ENCODE assay signal across 16 cellular contexts in the genomic region with DNA sequence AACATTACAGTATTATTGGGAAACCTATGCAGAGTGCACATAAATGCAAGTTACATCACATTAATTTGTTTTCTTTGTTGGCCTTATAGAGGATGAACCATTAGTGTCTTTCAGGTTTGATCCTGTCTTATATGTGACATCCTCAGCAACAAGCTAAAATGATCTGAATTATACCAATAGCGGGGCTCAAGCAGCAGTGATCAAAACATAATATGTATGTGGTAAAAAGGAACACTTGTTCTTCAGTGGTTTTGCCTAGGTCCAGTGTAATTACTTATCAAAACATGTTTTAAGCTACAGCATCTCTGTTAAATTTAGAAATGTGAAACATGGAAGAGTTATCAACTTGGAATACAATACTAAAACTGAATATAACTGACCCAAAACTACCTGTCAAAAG. TPM values are rescaled to one million over a fixed set of nuclear protein-coding genes. Genes with fewer than 3 reads are reported as not detected.
DNase-seq lines count a peak whose midpoint lies in the region; ATAC-seq lines count a peak whose summit lies in the region.
"Had no signal": no experiment of that assay in that cellular context is flagged by ENCODE, and none has a peak within 500 bp of the region (broad histone marks: within the 10 kb centered on the region; RNA-seq: fewer than 3 reads in every experiment).

No MANE protein-coding gene starts in this region.

- H3K4ac ChIP-seq in mesenchymal stem cell (ENCODE audit: low read depth in 1 of 2, low read length in 2 of 2): no peak overlapping the region

- H3K23ac ChIP-seq in mesenchymal stem cell (ENCODE audit: low read length in 2 of 2): no peak overlapping the region

- H3K9me3 Mint-ChIP-seq in activated T-cell treated with anti-CD3 and anti-CD28 coated beads, Interleukin-2, amount 50 U/mL, for 24 hours: no peaks in the 10 kb centered on the region
- no peaks in the 10 kb centered on the region for H3K9me3 Mint-ChIP-seq in activated T-cell treated with anti-CD3 and anti-CD28 coated beads, Interleukin-2, amount 50 U/mL, for 4 hours
- no peaks in the 10 kb centered on the region for H3K9me3 Mint-ChIP-seq in CD4-positive, alpha-beta memory T cell
- H3K9me3 Mint-ChIP-seq in activated CD4-positive, alpha-beta memory T cell treated with anti-CD3 and anti-CD28 coated beads for 36 hours: no peaks in the 10 kb centered on the region
- no peaks in the 10 kb centered on the region for H3K9me3 Mint-ChIP-seq in naive B cell
- H3K9me3 Mint-ChIP-seq: HFFc6 had no signal

- H3K4me2 ChIP-seq in mesenchymal stem cell (ENCODE audit: low read length, poor library complexity, severe bottlenecking): no peak overlapping the region

- no peak overlapping the region for H2BK5ac ChIP-seq in mesenchymal stem cell (ENCODE audit: low read depth, low read length, poor library complexity, severe bottlenecking)

- H3K36me3 Mint-ChIP-seq in activated T-cell treated with anti-CD3 and anti-CD28 coated beads, Interleukin-2, amount 50 U/mL, for 24 hours (ENCODE audit: low read depth): peaks cover 76% of the 10 kb centered on the region
- H3K36me3 Mint-ChIP-seq in activated T-cell treated with anti-CD3 and anti-CD28 coated beads, Interleukin-2, amount 50 U/mL, for 4 hours (ENCODE audit: insufficient read depth): peaks cover 12% of the 10 kb centered on the region
- H3K36me3 Mint-ChIP-seq in CD4-positive, alpha-beta memory T cell: peaks cover 3 to 45% of the 10 kb centered on the region in 2 donors
- peaks cover 27% of the 10 kb centered on the region for H3K36me3 Mint-ChIP-seq in activated CD4-positive, alpha-beta memory T cell treated with anti-CD3 and anti-CD28 coated beads for 36 hours
- no peaks in the 10 kb centered on the region for H3K36me3 Mint-ChIP-seq in naive B cell

- no peak overlapping the region for H3K14ac ChIP-seq in mesenchymal stem cell (ENCODE audit: low read length in 2 of 2)

- no peak overlapping the region for H3K9ac ChIP-seq in mesenchymal stem cell (ENCODE audit: low read length)

- POLR2A ChIA-PET in CD4-positive, alpha-beta memory T cell (lab: Charles Lee; ENCODE audit: partially characterized antibody): interaction anchor here (1.0 to 1.5 kb wide), 4 partner anchors 9 to 38 kb away, joined by 3 to 4 read pairs (median 3); a partner anchor contains a TSS
- POLR2A ChIA-PET in activated CD4-positive, alpha-beta memory T cell treated with anti-CD3 and anti-CD28 coated beads for 36 hours (lab: Charles Lee): interaction anchor here (0.6 to 2.6 kb wide), 3 partner anchors 9 to 756 kb away, joined by 3 to 12 read pairs (median 3); a partner anchor contains a TSS

- intact Hi-C loops in CD4-positive, alpha-beta memory T cell (cut with micrococcal nuclease): loop anchor here (10.0 kb wide), 2 partner anchors 384 to 1124 kb away; no protein-coding TSS in a partner anchor
- intact Hi-C loops in activated CD4-positive, alpha-beta memory T cell treated with anti-CD3 and anti-CD28 coated beads for 36 hours (cut with micrococcal nuclease): loop anchor here (10.0 kb wide), 1 partner anchor 384 kb away; no protein-coding TSS in a partner anchor

- CTCF ChIA-PET in CD4-positive, alpha-beta memory T cell (lab: Charles Lee; ENCODE audit: partially characterized antibody): no interaction called here
- CTCF ChIA-PET in activated CD4-positive, alpha-beta memory T cell treated with anti-CD3 and anti-CD28 coated beads for 36 hours (lab: Charles Lee): no interaction called here

- H3K27me3 ChIP-seq in CD4-positive, alpha-beta memory T cell (ENCODE audit: insufficient read depth, low read length): no peaks in the 10 kb centered on the region
- H3K27me3 ChIP-seq in mesenchymal stem cell (ENCODE audit: control insufficient read depth in 1 of 2, insufficient read depth in 1 of 2, low read length in 2 of 2): no peaks in the 10 kb centered on the region
- H3K27me3 ChIP-seq: MG63 had no signal

- H4K8ac ChIP-seq in mesenchymal stem cell (ENCODE audit: low read length): no peak overlapping the region

- H3K27ac ChIP-seq in CD4-positive, alpha-beta memory T cell (ENCODE audit: low read depth, low read length): no peak overlapping the region
- no peak overlapping the region for H3K27ac ChIP-seq in mesenchymal stem cell (ENCODE audit: low read length, poor library complexity, severe bottlenecking)

- no peak overlapping the region for H2AFZ ChIP-seq in mesenchymal stem cell (ENCODE audit: low read depth, low read length)

- no peaks in the 10 kb centered on the region for H3K79me1 ChIP-seq in mesenchymal stem cell (replicated peaks; ENCODE audit: low read length, poor library complexity, severe bottlenecking)

- peaks cover 11% of the 10 kb centered on the region for H3K36me3 ChIP-seq in CD4-positive, alpha-beta memory T cell (ENCODE audit: insufficient read depth, low read length)
- peaks cover 0 to 73% of the 10 kb centered on the region in 2 experiments for H3K36me3 ChIP-seq in mesenchymal stem cell (ENCODE audit: control insufficient read depth in 1 of 2, insufficient read depth in 2 of 2, low read depth in 1 of 2, low read length in 2 of 2)

- H3K18ac ChIP-seq in mesenchymal stem cell (ENCODE audit: low read depth in 1 of 2, low read length in 2 of 2): no peak overlapping the region

- no peak for DNase-seq in activated T-cell treated with anti-CD3 and anti-CD28 coated beads, Interleukin-2, amount 50 U/mL, for 24 hours
- no peak for DNase-seq in activated T-cell treated with anti-CD3 and anti-CD28 coated beads, Interleukin-2, amount 50 U/mL, for 4 hours
- DNase-seq in CD4-positive, alpha-beta memory T cell: no peak
- no peak for DNase-seq in activated CD4-positive, alpha-beta memory T cell treated with anti-CD3 and anti-CD28 coated beads for 36 hours
- DNase-seq in naive B cell (no peak), LoVo (ENCODE audit: low spot score) (no peak), mesenchymal stem cell (no peak)
- DNase-seq: C1 segment of cervical spinal cord, COR-L47, DMS153, HFFc6, KG1, MG63, NCI-H187 treated with DMSO at 0.1 percent for 48 hours, NCI-H446 had no signal

- no peak overlapping the region for H3K4me3 ChIP-seq in CD4-positive, alpha-beta memory T cell (ENCODE audit: low read length in 2 of 2)
- H3K4me3 ChIP-seq in mesenchymal stem cell (ENCODE audit: insufficient read depth in 1 of 2, low read depth in 1 of 2, low read length in 2 of 2): no peak overlapping the region
- H3K4me3 ChIP-seq: MG63 had no signal

- H3K9me3 ChIP-seq in CD4-positive, alpha-beta memory T cell (ENCODE audit: control insufficient read depth in 1 of 2, low read length in 2 of 2): no peaks in the 10 kb centered on the region
- no peaks in the 10 kb centered on the region for H3K9me3 ChIP-seq in mesenchymal stem cell (ENCODE audit: control insufficient read depth, low read length)
- H3K9me3 ChIP-seq: MG63 had no signal

- no peak overlapping the region for H2BK15ac ChIP-seq in mesenchymal stem cell (ENCODE audit: low read depth, poor library complexity, severe bottlenecking)

- H3K4me1 ChIP-seq in CD4-positive, alpha-beta memory T cell (ENCODE audit: insufficient read depth, low read length): no peaks in the 10 kb centered on the region
- no peaks in the 10 kb centered on the region for H3K4me1 ChIP-seq in mesenchymal stem cell (ENCODE audit: control insufficient read depth, insufficient read depth, low read depth, low read length)

- no peak overlapping the region for H3K4me3 Mint-ChIP-seq in activated T-cell treated with anti-CD3 and anti-CD28 coated beads, Interleukin-2, amount 50 U/mL, for 24 hours
- H3K4me3 Mint-ChIP-seq in activated T-cell treated with anti-CD3 and anti-CD28 coated beads, Interleukin-2, amount 50 U/mL, for 4 hours: no peak overlapping the region
- H3K4me3 Mint-ChIP-seq in CD4-positive, alpha-beta memory T cell: no peak overlapping the region
- no peak overlapping the region for H3K4me3 Mint-ChIP-seq in activated CD4-positive, alpha-beta memory T cell treated with anti-CD3 and anti-CD28 coated beads for 36 hours
- H3K4me3 Mint-ChIP-seq in naive B cell: no peak overlapping the region
- H3K4me3 Mint-ChIP-seq: HFFc6 had no signal

- no peak overlapping the region for H4K91ac ChIP-seq in mesenchymal stem cell (ENCODE audit: low read length)

- H2BK12ac ChIP-seq in mesenchymal stem cell (ENCODE audit: low read length in 2 of 2): no peak overlapping the region

- no peak overlapping the region for H2AK5ac ChIP-seq in mesenchymal stem cell (ENCODE audit: low read length, severe bottlenecking)

- peaks cover 9% of the 10 kb centered on the region for H3K27me3 Mint-ChIP-seq in activated T-cell treated with anti-CD3 and anti-CD28 coated beads, Interleukin-2, amount 50 U/mL, for 24 hours
- H3K27me3 Mint-ChIP-seq in activated T-cell treated with anti-CD3 and anti-CD28 coated beads, Interleukin-2, amount 50 U/mL, for 4 hours (ENCODE audit: low read depth): no peaks in the 10 kb centered on the region
- no peaks in the 10 kb centered on the region for H3K27me3 Mint-ChIP-seq in CD4-positive, alpha-beta memory T cell
- H3K27me3 Mint-ChIP-seq in activated CD4-positive, alpha-beta memory T cell treated with anti-CD3 and anti-CD28 coated beads for 36 hours: no peaks in the 10 kb centered on the region
- no peaks in the 10 kb centered on the region for H3K27me3 Mint-ChIP-seq in naive B cell

- H3K27ac Mint-ChIP-seq in activated T-cell treated with anti-CD3 and anti-CD28 coated beads, Interleukin-2, amount 50 U/mL, for 24 hours: peak overlapping the region; percentile 31
- H3K27ac Mint-ChIP-seq in CD4-positive, alpha-beta memory T cell: peak overlapping the region in 5 of 7 donors; percentile 7 to 78 (median 38)
- peak overlapping the region; percentile 47 for H3K27ac Mint-ChIP-seq in activated CD4-positive, alpha-beta memory T cell treated with anti-CD3 and anti-CD28 coated beads for 36 hours
- peak overlapping the region in 4 of 6 donors; percentile 8 to 96 (median 48) for H3K27ac Mint-ChIP-seq in naive B cell
- H3K27ac Mint-ChIP-seq: HFFc6 had no signal

- H2BK120ac ChIP-seq in mesenchymal stem cell (ENCODE audit: low read depth, low read length): no peak overlapping the region

- ATAC-seq in activated T-cell treated with anti-CD3 and anti-CD28 coated beads, Interleukin-2, amount 50 U/mL, for 4 hours: no peak
- ATAC-seq in naive B cell (ENCODE audit: low read depth in 2 of 2) (no peak), HG03432 (IDR thresholded peaks at IDR 0.05; ENCODE audit: unreplicated experiment) (no peak)

- WGBS in mesenchymal stem cell: no CpG with 5 or more reads among the region's 1 CpG

- H3K4me1 Mint-ChIP-seq in activated T-cell treated with anti-CD3 and anti-CD28 coated beads, Interleukin-2, amount 50 U/mL, for 24 hours (ENCODE audit: low read depth): peaks cover 7% of the 10 kb centered on the region
- peaks cover 6% of the 10 kb centered on the region for H3K4me1 Mint-ChIP-seq in activated T-cell treated with anti-CD3 and anti-CD28 coated beads, Interleukin-2, amount 50 U/mL, for 4 hours (ENCODE audit: low read depth)
- peaks cover 2 to 14% (median 6%) of the 10 kb centered on the region in 4 donors for H3K4me1 Mint-ChIP-seq in CD4-positive, alpha-beta memory T cell
- peaks cover 16% of the 10 kb centered on the region for H3K4me1 Mint-ChIP-seq in activated CD4-positive, alpha-beta memory T cell treated with anti-CD3 and anti-CD28 coated beads for 36 hours (ENCODE audit: low read depth)
- no peaks in the 10 kb centered on the region for H3K4me1 Mint-ChIP-seq in naive B cell

RNA-seq across cellular contexts. Expression of a gene that starts 9.1 kb away (rescaled TPM):
- total RNA-seq in activated T-cell treated with anti-CD3 and anti-CD28 coated beads, Interleukin-2, amount 50 U/mL, for 4 hours: 10 to 100 TPM; 19.7 to 22.5 (median 20.8) TPM
- total RNA-seq in CD4-positive, alpha-beta memory T cell: 10 to 100 TPM; 23.6 to 28.3 TPM
- 10 to 100 TPM; 27.1 to 32.8 TPM for polyA plus RNA-seq in CD4-positive, alpha-beta memory T cell
- total RNA-seq in activated CD4-positive, alpha-beta memory T cell treated with anti-CD3 and anti-CD28 coated beads for 36 hours: 10 to 100 TPM; 23.0 TPM
- polyA plus RNA-seq in naive B cell (ENCODE audit: low read depth in 6 of 6): 10 to 100 TPM in 5 of 6 donors, 1 to 10 TPM in 1; 9.2 to 19.2 (median 12.7) TPM
- polyA plus RNA-seq in mesenchymal stem cell (2013, experiment 1 of 2): 16.3 TPM
- 16.6 TPM for polyA plus RNA-seq in mesenchymal stem cell (2013, experiment 2 of 2)

RNA-seq across cellular contexts. Expression of a gene that starts 26.3 kb away (rescaled TPM):
- 100 to 1,000 TPM; 621 to 728 (median 711) TPM for total RNA-seq in activated T-cell treated with anti-CD3 and anti-CD28 coated beads, Interleukin-2, amount 50 U/mL, for 4 hours
- 100 to 1,000 TPM; 205 to 209 TPM for total RNA-seq in CD4-positive, alpha-beta memory T cell
- 100 to 1,000 TPM; 461 to 867 TPM for polyA plus RNA-seq in CD4-positive, alpha-beta memory T cell
- total RNA-seq in activated CD4-positive, alpha-beta memory T cell treated with anti-CD3 and anti-CD28 coated beads for 36 hours: 100 to 1,000 TPM; 908 to 924 TPM
- polyA plus RNA-seq in naive B cell (ENCODE audit: low read depth in 6 of 6): 100 to 1,000 TPM; 325 to 587 (median 365) TPM
- polyA plus RNA-seq in mesenchymal stem cell (2013, experiment 1 of 2): 158 TPM
- polyA plus RNA-seq in mesenchymal stem cell (2013, experiment 2 of 2): 172 TPM
